ENCODE assay signal across 1 cellular context in the genomic region with DNA sequence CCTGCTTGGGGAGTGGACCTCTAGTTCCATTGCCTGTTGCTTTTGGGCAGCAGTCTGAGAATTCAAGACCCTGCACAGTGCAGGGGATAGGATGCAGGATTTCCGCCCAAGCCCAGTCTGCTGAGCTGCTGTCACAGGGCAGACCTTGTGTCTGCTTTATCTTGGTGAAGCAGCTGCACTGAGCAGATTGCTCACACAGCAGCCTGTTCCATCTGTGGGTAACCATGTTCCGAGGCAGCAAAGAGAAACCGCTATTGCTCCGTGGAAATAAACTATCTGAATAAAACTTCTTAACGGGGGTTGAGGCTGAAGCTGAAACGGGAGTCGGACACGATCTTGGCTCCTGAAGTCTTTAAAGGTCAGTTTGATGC.
A peak's percentile ranks its signal among the peaks of the same experiment; 100 is the strongest.
TF ChIP-seq lines count a peak whose summit lies in the region.

No MANE protein-coding gene starts in this region.

TF ChIP-seq in liver, 16 proteins besides CTCF, POLR2A, EP300 and RAD21 (continued from another document):
- TF ChIP-seq, protein P1, sequence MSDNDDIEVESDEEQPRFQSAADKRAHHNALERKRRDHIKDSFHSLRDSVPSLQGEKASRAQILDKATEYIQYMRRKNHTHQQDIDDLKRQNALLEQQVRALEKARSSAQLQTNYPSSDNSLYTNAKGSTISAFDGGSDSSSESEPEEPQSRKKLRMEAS (IDR thresholded peaks at IDR 0.05) = peak; percentile 49
- TF ChIP-seq HNF4G (IDR thresholded peaks at IDR 0.05) = no peak
- peak; percentile 32 for TF ChIP-seq SP1 (IDR thresholded peaks at IDR 0.05)
- TF ChIP-seq EGR1 (IDR thresholded peaks at IDR 0.05; ENCODE audit: low read depth in 2 of 2) = no peak
